10 cellular contexts compared by ENCODE assay signal in the genomic region with DNA sequence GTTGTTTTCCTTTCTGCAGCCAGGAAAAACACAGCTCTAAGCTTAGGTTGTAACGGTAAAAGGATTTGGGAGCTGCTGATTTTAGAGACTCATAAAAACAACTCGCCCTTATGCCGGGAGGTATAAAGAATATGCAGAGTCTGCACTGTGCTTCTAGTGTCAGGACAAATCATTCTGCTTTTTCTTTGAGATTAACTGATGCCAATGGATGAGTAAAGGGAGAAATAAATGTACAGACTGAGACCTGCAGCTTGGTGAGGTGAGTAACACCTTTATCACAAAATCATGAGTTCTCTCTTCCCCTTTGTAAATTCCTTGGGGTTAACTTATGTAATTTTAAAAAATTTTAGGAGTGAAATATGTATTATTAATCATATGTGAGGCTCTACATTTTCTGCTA. TPM values are rescaled to one million over a fixed set of nuclear protein-coding genes. Genes with fewer than 3 reads are reported as not detected.
DNase-seq lines count a peak whose midpoint lies in the region; ATAC-seq, FAIRE-seq and TF ChIP-seq lines count a peak whose summit lies in the region.
"Had no signal": no experiment of that assay in that cellular context is flagged by ENCODE, and none has a peak within 500 bp of the region (broad histone marks: within the 10 kb centered on the region; RNA-seq: fewer than 3 reads in every experiment).

No MANE protein-coding gene starts in this region.

- H3K9me3 ChIP-seq in keratinocyte (ENCODE audit: control insufficient read depth, low read depth, low read length) = no peaks in the 10 kb centered on the region
- no peaks in the 10 kb centered on the region for H3K9me3 ChIP-seq in small intestine (ENCODE audit: control insufficient read depth, low read depth)

- intact Hi-C loops in activated T-helper 1 cell treated with anti-CD3 and anti-CD28 coated beads, Interleukin-12 subunit alpha, Interleukin-12 subunit beta, Interleukin-2, Interleukin-4 antibody, amounts not matched to agents 30 ng/mL and 10 ng/mL and 1 ng/mL, durations not matched to agents 14 hours and 24 hours and 36 hours (cut with micrococcal nuclease) = loop anchor here (2.0 to 10.0 kb wide), 9 partner anchors 103 to 1375 kb away; a partner anchor contains a TSS

- H3K36me3 ChIP-seq in keratinocyte (ENCODE audit: control insufficient read depth in 2 of 2, extremely low read depth in 1 of 2, insufficient read depth in 2 of 2, low read length in 2 of 2) (no peaks in the 10 kb centered on the region), small intestine (ENCODE audit: control insufficient read depth in 2 of 2, insufficient read depth in 2 of 2, low read length in 2 of 2) (no peaks in the 10 kb centered on the region)

- peak overlapping the region; percentile 86 for H3K4me3 Mint-ChIP-seq in T-helper 2 cell treated with Interferon-gamma antibody and Interleukin-4, amounts not matched to agents 5 μg/mL and 100 μg/mL, for 36 hours
- H3K4me3 Mint-ChIP-seq in activated T-helper 1 cell treated with anti-CD3 and anti-CD28 coated beads, Interleukin-12 subunit alpha, Interleukin-12 subunit beta, Interleukin-2, Interleukin-4 antibody, amounts not matched to agents 30 ng/mL and 10 ng/mL and 1 ng/mL, durations not matched to agents 14 hours and 24 hours and 36 hours = no peak overlapping the region
- H3K4me3 Mint-ChIP-seq in stimulated activated memory B cell treated with anti-CD40 and anti-IgM and Interleukin-4, amounts not matched to agents 10 μg/mL and 1 μg/mL and 100 μg/mL, for 72 hours = no peak overlapping the region

- H2AFZ ChIP-seq in keratinocyte (ENCODE audit: control insufficient read depth, low read length) = no peak overlapping the region

- FAIRE-seq in keratinocyte (lab: Jason Lieb, UNC) (peak; percentile 93), small intestine (lab: Jason Lieb, UNC) (no peak)

- H3K4me3 ChIP-seq in keratinocyte (ENCODE audit: control insufficient read depth in 2 of 3, extremely low read depth in 1 of 3, insufficient read depth in 2 of 3, low read depth in 1 of 3, low read length in 3 of 3) (peak overlapping the region in 2 of 3 experiments; percentile 26 to 57), small intestine (ENCODE audit: low read depth in 1 of 2, low read length in 2 of 2) (no peak overlapping the region)

- peak overlapping the region; percentile 99 for H3K27ac ChIP-seq in keratinocyte (ENCODE audit: control insufficient read depth, insufficient read depth, low read length)
- no peak overlapping the region for H3K27ac ChIP-seq in small intestine (ENCODE audit: low read depth in 1 of 2, low read length in 1 of 2)

- H3K4me2 ChIP-seq in keratinocyte (ENCODE audit: control insufficient read depth, extremely low read depth, insufficient read depth, low read depth, low read length) = peak overlapping the region; percentile 98

- no peaks in the 10 kb centered on the region for H3K9me3 Mint-ChIP-seq in T-helper 2 cell treated with Interferon-gamma antibody and Interleukin-4, amounts not matched to agents 5 μg/mL and 100 μg/mL, for 36 hours
- H3K9me3 Mint-ChIP-seq in activated T-helper 1 cell treated with anti-CD3 and anti-CD28 coated beads, Interleukin-12 subunit alpha, Interleukin-12 subunit beta, Interleukin-2, Interleukin-4 antibody, amounts not matched to agents 30 ng/mL and 10 ng/mL and 1 ng/mL, durations not matched to agents 14 hours and 24 hours and 36 hours = no peaks in the 10 kb centered on the region
- H3K9me3 Mint-ChIP-seq in stimulated activated memory B cell treated with anti-CD40 and anti-IgM and Interleukin-4, amounts not matched to agents 10 μg/mL and 1 μg/mL and 100 μg/mL, for 72 hours = no peaks in the 10 kb centered on the region

- no peak for DNase-seq in T-helper 2 cell treated with Interferon-gamma antibody and Interleukin-4, amounts not matched to agents 5 μg/mL and 100 μg/mL, for 36 hours (ENCODE audit: low spot score)
- DNase-seq in T-helper 2 cell (no peak), keratinocyte (ENCODE audit: low read depth, low spot score) (no peak), NCI-H774 (lab: John Stamatoyannopoulos, UW) (no peak), ureter (ENCODE audit: low spot score) (no peak), small intestine (no peak)
- DNase-seq in activated T-helper 1 cell treated with anti-CD3 and anti-CD28 coated beads, Interleukin-12 subunit alpha, Interleukin-12 subunit beta, Interleukin-2, Interleukin-4 antibody, amounts not matched to agents 30 ng/mL and 10 ng/mL and 1 ng/mL, durations not matched to agents 14 hours and 24 hours and 36 hours (ENCODE audit: low spot score) = no peak
- DNase-seq: stimulated activated CD4-positive, alpha-beta T cell treated with anti-CD3 and anti-CD28 coated beads, Interleukin-4, amount 100 ng/mL, for 24 hours had no signal

- H3K4me1 ChIP-seq in keratinocyte (ENCODE audit: control insufficient read depth, extremely low read depth, insufficient read depth, low read length) (peaks cover 66% of the 10 kb centered on the region), small intestine (ENCODE audit: control insufficient read depth in 2 of 2, insufficient read depth in 1 of 2, low read depth in 1 of 2, low read length in 1 of 2) (peaks cover 0 to 3% of the 10 kb centered on the region in 2 donors)

- H3K27me3 Mint-ChIP-seq in T-helper 2 cell treated with Interferon-gamma antibody and Interleukin-4, amounts not matched to agents 5 μg/mL and 100 μg/mL, for 36 hours (ENCODE audit: low read depth) = peaks cover 16% of the 10 kb centered on the region
- H3K27me3 Mint-ChIP-seq in activated T-helper 1 cell treated with anti-CD3 and anti-CD28 coated beads, Interleukin-12 subunit alpha, Interleukin-12 subunit beta, Interleukin-2, Interleukin-4 antibody, amounts not matched to agents 30 ng/mL and 10 ng/mL and 1 ng/mL, durations not matched to agents 14 hours and 24 hours and 36 hours (ENCODE audit: insufficient read depth) = peaks cover 12% of the 10 kb centered on the region
- H3K27me3 Mint-ChIP-seq in stimulated activated memory B cell treated with anti-CD40 and anti-IgM and Interleukin-4, amounts not matched to agents 10 μg/mL and 1 μg/mL and 100 μg/mL, for 72 hours = no peaks in the 10 kb centered on the region

- H3K79me2 ChIP-seq in keratinocyte (ENCODE audit: control insufficient read depth, insufficient read depth, low read length) = peaks cover 13% of the 10 kb centered on the region

- no peak for TF ChIP-seq CTCF in keratinocyte (optimal IDR thresholded peaks at IDR 0.05 in 1 of 3, IDR thresholded peaks at IDR 0.05 in 1 of 3, conservative IDR thresholded peaks at IDR 0.05 in 1 of 3; ENCODE audit: extremely low read depth in 1 of 3, insufficient read depth in 2 of 3, low read length in 3 of 3)

- H4K20me1 ChIP-seq in keratinocyte (ENCODE audit: control insufficient read depth, extremely low read depth, insufficient read depth, low read length) = no peaks in the 10 kb centered on the region

- H3K36me3 Mint-ChIP-seq in T-helper 2 cell treated with Interferon-gamma antibody and Interleukin-4, amounts not matched to agents 5 μg/mL and 100 μg/mL, for 36 hours (ENCODE audit: low read depth) = peaks cover 6% of the 10 kb centered on the region
- peaks cover 4% of the 10 kb centered on the region for H3K36me3 Mint-ChIP-seq in activated T-helper 1 cell treated with anti-CD3 and anti-CD28 coated beads, Interleukin-12 subunit alpha, Interleukin-12 subunit beta, Interleukin-2, Interleukin-4 antibody, amounts not matched to agents 30 ng/mL and 10 ng/mL and 1 ng/mL, durations not matched to agents 14 hours and 24 hours and 36 hours (ENCODE audit: low read depth)
- H3K36me3 Mint-ChIP-seq in stimulated activated memory B cell treated with anti-CD40 and anti-IgM and Interleukin-4, amounts not matched to agents 10 μg/mL and 1 μg/mL and 100 μg/mL, for 72 hours = no peaks in the 10 kb centered on the region

- dilution Hi-C loops in keratinocyte (cut with MboI; ENCODE audit: extremely low pct_ligation_motif_present, low sequenced_read_pairs) = no loop called here

- peaks cover 31% of the 10 kb centered on the region for H3K4me1 Mint-ChIP-seq in T-helper 2 cell treated with Interferon-gamma antibody and Interleukin-4, amounts not matched to agents 5 μg/mL and 100 μg/mL, for 36 hours (ENCODE audit: low read depth)
- peaks cover 33% of the 10 kb centered on the region for H3K4me1 Mint-ChIP-seq in activated T-helper 1 cell treated with anti-CD3 and anti-CD28 coated beads, Interleukin-12 subunit alpha, Interleukin-12 subunit beta, Interleukin-2, Interleukin-4 antibody, amounts not matched to agents 30 ng/mL and 10 ng/mL and 1 ng/mL, durations not matched to agents 14 hours and 24 hours and 36 hours (ENCODE audit: low read depth)
- H3K4me1 Mint-ChIP-seq in stimulated activated memory B cell treated with anti-CD40 and anti-IgM and Interleukin-4, amounts not matched to agents 10 μg/mL and 1 μg/mL and 100 μg/mL, for 72 hours = peaks cover 14% of the 10 kb centered on the region

- 79 to 89% (median 84%) methylated on average over 3 of the region's 3 CpGs for WGBS in small intestine, 3 donors

- ATAC-seq in stimulated activated memory B cell treated with anti-CD40 and anti-IgM and Interleukin-4, amounts not matched to agents 10 μg/mL and 1 μg/mL and 100 μg/mL, for 72 hours = no peak

- H3K9me1 ChIP-seq in keratinocyte (ENCODE audit: control insufficient read depth, extremely low read depth, insufficient read depth, low read length) = no peaks in the 10 kb centered on the region

- H3K27ac Mint-ChIP-seq in T-helper 2 cell treated with Interferon-gamma antibody and Interleukin-4, amounts not matched to agents 5 μg/mL and 100 μg/mL, for 36 hours = no peak overlapping the region
- H3K27ac Mint-ChIP-seq in activated T-helper 1 cell treated with anti-CD3 and anti-CD28 coated beads, Interleukin-12 subunit alpha, Interleukin-12 subunit beta, Interleukin-2, Interleukin-4 antibody, amounts not matched to agents 30 ng/mL and 10 ng/mL and 1 ng/mL, durations not matched to agents 14 hours and 24 hours and 36 hours = peak overlapping the region; percentile 99
- peak overlapping the region; percentile 92 for H3K27ac Mint-ChIP-seq in stimulated activated memory B cell treated with anti-CD40 and anti-IgM and Interleukin-4, amounts not matched to agents 10 μg/mL and 1 μg/mL and 100 μg/mL, for 72 hours

- H3K27me3 ChIP-seq in keratinocyte (ENCODE audit: control insufficient read depth, extremely low read depth, insufficient read depth, low read length) (no peaks in the 10 kb centered on the region), small intestine (ENCODE audit: control insufficient read depth in 2 of 2, insufficient read depth in 2 of 2, low read length in 2 of 2) (no peaks in the 10 kb centered on the region)

- peak overlapping the region; percentile 100 for H3K9ac ChIP-seq in keratinocyte (ENCODE audit: control insufficient read depth, extremely low read depth, insufficient read depth, low read length)

RNA-seq across cellular contexts. Expression of a gene that starts 1.9 kb away (rescaled TPM):
- total RNA-seq in activated T-helper 1 cell treated with anti-CD3 and anti-CD28 coated beads, Interleukin-12 subunit alpha, Interleukin-12 subunit beta, Interleukin-2, Interleukin-4 antibody, amounts not matched to agents 30 ng/mL and 10 ng/mL and 1 ng/mL, durations not matched to agents 14 hours and 24 hours and 36 hours = 13.8 and 14.0 TPM in 2 replicates
- polyA plus RNA-seq in keratinocyte (6.1 to 10.9 TPM (median 10.4 TPM) in 3 replicates), small intestine (1 to 10 TPM; 3.1 to 7.8 (median 7.0) TPM)
- polyA plus RNA-seq in keratinocyte (2011; ENCODE audit: low read depth) = 0.52 TPM
- 8.5 and 13.2 TPM in 2 replicates for polyA plus RNA-seq in keratinocyte (2011; cell fraction: cytosol; rRNA removed)
- 8.1 and 11.3 TPM in 2 replicates for polyA plus RNA-seq in keratinocyte (2011; cell fraction: nucleus; rRNA removed)
- polyA plus RNA-seq in keratinocyte (2012; ENCODE audit: low replicate concordance) = 2.9 and 10.3 TPM in 2 replicates
- polyA minus RNA-seq in keratinocyte = 1.4 to 4.9 TPM (median 2.2 TPM) in 3 replicates
- 4.8 TPM for polyA minus RNA-seq in keratinocyte (2011; cell fraction: cytosol; rRNA and poly(A)+ RNA removed)
- polyA minus RNA-seq in keratinocyte (2011; cell fraction: nucleus; rRNA and poly(A)+ RNA removed) = 0.95 and 3.3 TPM in 2 replicates
- total RNA-seq in ureter = 8.4 TPM

RNA-seq across cellular contexts. Expression of a gene that starts 34.4 kb away (rescaled TPM):
- not detected in 2 replicates for total RNA-seq in activated T-helper 1 cell treated with anti-CD3 and anti-CD28 coated beads, Interleukin-12 subunit alpha, Interleukin-12 subunit beta, Interleukin-2, Interleukin-4 antibody, amounts not matched to agents 30 ng/mL and 10 ng/mL and 1 ng/mL, durations not matched to agents 14 hours and 24 hours and 36 hours
- polyA plus RNA-seq in keratinocyte = 2,386 to 3,374 TPM (median 2,587 TPM) in 3 replicates
- polyA plus RNA-seq in keratinocyte (2011; ENCODE audit: low read depth) = 1,575 TPM
- 607 and 731 TPM in 2 replicates for polyA plus RNA-seq in keratinocyte (2011; cell fraction: cytosol; rRNA removed)
- 5,094 and 5,558 TPM in 2 replicates for polyA plus RNA-seq in keratinocyte (2011; cell fraction: nucleus; rRNA removed)
- 1,046 and 1,745 TPM in 2 replicates for polyA plus RNA-seq in keratinocyte (2012; ENCODE audit: low replicate concordance)
- polyA minus RNA-seq in keratinocyte = 1,846 to 2,703 TPM (median 1,967 TPM) in 3 replicates
- 838 TPM for polyA minus RNA-seq in keratinocyte (2011; cell fraction: cytosol; rRNA and poly(A)+ RNA removed)
- 2,909 and 4,339 TPM in 2 replicates for polyA minus RNA-seq in keratinocyte (2011; cell fraction: nucleus; rRNA and poly(A)+ RNA removed)
- 18.5 TPM for total RNA-seq in ureter
- 10 to 100 TPM; 13.9 to 78.1 (median 57.0) TPM for polyA plus RNA-seq in small intestine
- polyA plus RNA-seq: AG04450 had no signal

Comparison
In these comparisons a context has a peak if more than half of its experiments do, and no peak if none do; other contexts are left out.
1. H3K4me3 ChIP-seq: peak in keratinocyte (2 of 3); none in small intestine (0 of 2).
2. RNA of a gene that starts 34.4 kb away (total RNA-seq): 18.5 TPM in ureter (single experiment); not detected in activated T-helper 1 cell treated with anti-CD3 and anti-CD28 coated beads, Interleukin-12 subunit alpha, Interleukin-12 subunit beta, Interleukin-2, Interleukin-4 antibody, amounts not matched to agents 30 ng/mL and 10 ng/mL and 1 ng/mL, durations not matched to agents 14 hours and 24 hours and 36 hours; every median in the first group is over 10 times any median in the second.